8 cellular contexts compared by ENCODE assay signal in genomic region chr5:94618029-94618492, GRCh38. TPM values are rescaled to one million over a fixed set of nuclear protein-coding genes. Genes with fewer than 3 reads are reported as not detected.
DNase-seq lines count a peak whose midpoint lies in the region; ATAC-seq and TF ChIP-seq lines count a peak whose summit lies in the region.

No MANE protein-coding gene starts in this region.

- no peaks in the 10 kb centered on the region for H3K9me3 ChIP-seq in BLaER1 treated with 17β-estradiol and CSF1 and Interleukin-3, amounts not matched to agents 10 nM and 100 nM (replicated peaks in 1 of 11)
- no peaks in the 10 kb centered on the region for H3K9me3 ChIP-seq in adipocyte (ENCODE audit: control insufficient read depth, low read length)
- H3K9me3 ChIP-seq in left ventricle myocardium inferior (replicated peaks) = no peaks in the 10 kb centered on the region

- intact Hi-C loops in left ventricle myocardium inferior (cut with micrococcal nuclease) = no loop called here

- peaks cover 0 to 18% (median 8%) of the 10 kb centered on the region in 11 experiments; a peak in 12 of 22 replicates for H4K20me1 ChIP-seq in BLaER1 treated with 17β-estradiol and CSF1 and Interleukin-3, amounts not matched to agents 10 nM and 100 nM

- peak overlapping the region; percentile 79 to 95 (median 88) for H3K4me2 ChIP-seq in BLaER1 treated with 17β-estradiol and CSF1 and Interleukin-3, amounts not matched to agents 10 nM and 100 nM

- no peaks in the 10 kb centered on the region for H3K27me3 ChIP-seq in BLaER1 treated with 17β-estradiol and CSF1 and Interleukin-3, amounts not matched to agents 10 nM and 100 nM
- H3K27me3 ChIP-seq in adipocyte (replicated peaks; ENCODE audit: control insufficient read depth, insufficient read depth, low read length) (no peaks in the 10 kb centered on the region), left ventricle myocardium inferior (ENCODE audit: low read depth) (no peaks in the 10 kb centered on the region)

- H3K36me3 Mint-ChIP-seq in osteocyte (ENCODE audit: unreplicated experiment) = no peaks in the 10 kb centered on the region

- no peaks in the 10 kb centered on the region for H3K9me3 Mint-ChIP-seq in osteocyte (ENCODE audit: unreplicated experiment)

- H3K9ac ChIP-seq in BLaER1 treated with 17β-estradiol and CSF1 and Interleukin-3, amounts not matched to agents 10 nM and 100 nM = peak overlapping the region; percentile 73 to 88 (median 83)
- H3K9ac ChIP-seq in adipocyte (ENCODE audit: low read length) = peak overlapping the region; percentile 76

- no peaks in the 10 kb centered on the region for H3K27me3 Mint-ChIP-seq in osteocyte (ENCODE audit: unreplicated experiment)

- peak; percentile 59 for DNase-seq in NCI-H226
- DNase-seq in adipocyte (ENCODE audit: low read depth) = peak; percentile 89
- peak; percentile 56 for DNase-seq in left ventricle myocardium inferior
- no peak for DNase-seq in osteocyte (ENCODE audit: extremely low spot score, unreplicated experiment)
- DNase-seq in activated gamma-delta T cell treated with Interleukin-2 at 50 U/mL for 16 hours = no peak

- peak overlapping the region; percentile 92 for H3K27ac Mint-ChIP-seq in osteocyte (ENCODE audit: unreplicated experiment)

- peaks cover 33% of the 10 kb centered on the region for H3K4me1 Mint-ChIP-seq in osteocyte (ENCODE audit: unreplicated experiment)

- H3K27ac ChIP-seq in BLaER1 treated with 17β-estradiol and CSF1 and Interleukin-3, amounts not matched to agents 10 nM and 100 nM = peak overlapping the region; percentile 25 to 84 (median 80); a peak in 21 of 22 replicates
- H3K27ac ChIP-seq in left ventricle myocardium inferior (replicated peaks) = peak overlapping the region; percentile 88

- peak overlapping the region; percentile 75 to 96 (median 90) for H3K4me3 ChIP-seq in BLaER1 treated with 17β-estradiol and CSF1 and Interleukin-3, amounts not matched to agents 10 nM and 100 nM
- H3K4me3 ChIP-seq in adipocyte (ENCODE audit: low read length) (peak overlapping the region; percentile 93), left ventricle myocardium inferior (peak overlapping the region; percentile 77)

- peak; percentile 26 for ATAC-seq in GM18867 (IDR thresholded peaks at IDR 0.05; ENCODE audit: unreplicated experiment)
- peak; percentile 29 for ATAC-seq in HG03095 (IDR thresholded peaks at IDR 0.05; ENCODE audit: unreplicated experiment)

- peak overlapping the region; percentile 93 for H3K4me3 Mint-ChIP-seq in osteocyte (ENCODE audit: unreplicated experiment)

- peaks cover 24 to 45% (median 30%) of the 10 kb centered on the region in 10 experiments for H3K4me1 ChIP-seq in BLaER1 treated with 17β-estradiol and CSF1 and Interleukin-3, amounts not matched to agents 10 nM and 100 nM
- H3K4me1 ChIP-seq in adipocyte (ENCODE audit: control insufficient read depth, insufficient read depth, low read length) (peaks cover 17% of the 10 kb centered on the region), left ventricle myocardium inferior (peaks cover 51% of the 10 kb centered on the region)

- TF ChIP-seq CTCF in left ventricle myocardium inferior (IDR thresholded peaks at IDR 0.05; ENCODE audit: borderline replicate concordance) (no peak), osteocyte (IDR thresholded peaks at IDR 0.05) (no peak)

- no peaks in the 10 kb centered on the region for H3K36me3 ChIP-seq in BLaER1 treated with 17β-estradiol and CSF1 and Interleukin-3, amounts not matched to agents 10 nM and 100 nM
- H3K36me3 ChIP-seq in adipocyte (ENCODE audit: control insufficient read depth, insufficient read depth, low read length, severe bottlenecking) (no peaks in the 10 kb centered on the region), left ventricle myocardium inferior (no peaks in the 10 kb centered on the region)

RNA-seq across cellular contexts. Expression of gene KIAA0825, which starts 0.3 kb away (rescaled TPM):
- total RNA-seq in left ventricle myocardium inferior = 2.2 TPM
- 5.0 and 5.6 TPM in 2 replicates for total RNA-seq in osteocyte

RNA-seq across cellular contexts. Expression of gene SLF1, which starts 0.4 kb away (rescaled TPM):
- total RNA-seq in left ventricle myocardium inferior (7.1 TPM), osteocyte (4.6 and 4.8 TPM in 2 replicates)

Comparison
In these comparisons a context has a peak if more than half of its experiments do, and no peak if none do; other contexts are left out.
1. DNase-seq: peak in NCI-H226 (single experiment), adipocyte (single experiment) and left ventricle myocardium inferior (single experiment); none in osteocyte (single experiment) and activated gamma-delta T cell treated with Interleukin-2 at 50 U/mL for 16 hours (single experiment).
2. Peak in every context shown above with its lines, with median percentiles within 50 percentile points of each other: H3K4me3 ChIP-seq.